In genomic region chr6:15642276-15642675, GRCh38 we compare ENCODE assay signal across 12 cellular contexts. TPM values are rescaled to one million over a fixed set of nuclear protein-coding genes. Genes with fewer than 3 reads are reported as not detected.
DNase-seq lines count a peak whose midpoint lies in the region; ATAC-seq and TF ChIP-seq lines count a peak whose summit lies in the region.
"Had no signal": no experiment of that assay in that cellular context is flagged by ENCODE, and none has a peak within 500 bp of the region (broad histone marks: within the 10 kb centered on the region; RNA-seq: fewer than 3 reads in every experiment).

No MANE protein-coding gene starts in this region.

- H3K27ac Mint-ChIP-seq in T-helper 17 cell, result no peak overlapping the region
- H3K27ac Mint-ChIP-seq: T-cell had no signal

- H3K4me3 Mint-ChIP-seq in T-helper 17 cell, result no peak overlapping the region
- H3K4me3 Mint-ChIP-seq: T-cell had no signal

- H3F3A ChIP-seq in MM.1S (ENCODE audit: insufficient read depth, low read length), result no peaks in the 10 kb centered on the region

- no peak overlapping the region for H2AFZ ChIP-seq in MM.1S (ENCODE audit: low read length)
- H2AFZ ChIP-seq in osteoblast (ENCODE audit: low read length), result no peak overlapping the region

- TF ChIP-seq CTCF in MM.1S (IDR thresholded peaks at IDR 0.05; ENCODE audit: low read length), result peak; percentile 57
- TF ChIP-seq CTCF in osteoblast (IDR thresholded peaks at IDR 0.05; ENCODE audit: extremely low read depth, low read depth, low read length), result peak; percentile 41

- H3K4me3 ChIP-seq in MM.1S (ENCODE audit: low read length) (no peak overlapping the region), osteoblast (ENCODE audit: insufficient read depth, low read length) (no peak overlapping the region)
- H3K4me3 ChIP-seq: adrenal gland, HAP-1 had no signal

- no peaks in the 10 kb centered on the region for H3K4me1 Mint-ChIP-seq in T-helper 17 cell

- H3K9me3 ChIP-seq in MM.1S (replicated peaks; ENCODE audit: insufficient read depth, low read length) (no peaks in the 10 kb centered on the region), osteoblast (ENCODE audit: low read depth, low read length) (no peaks in the 10 kb centered on the region), T-helper 17 cell (ENCODE audit: control insufficient read depth, low read length, poor library complexity, severe bottlenecking) (peaks cover 7% of the 10 kb centered on the region)

- ATAC-seq in T-helper 17 cell, result no peak
- ATAC-seq: T-cell had no signal

- H3K27me3 Mint-ChIP-seq in T-helper 17 cell, result no peaks in the 10 kb centered on the region
- H3K27me3 Mint-ChIP-seq: T-cell had no signal

- no peaks in the 10 kb centered on the region for H3K9me2 ChIP-seq in MM.1S (replicated peaks; ENCODE audit: insufficient read depth, low read length)

- peaks cover 44% of the 10 kb centered on the region for H3K79me2 ChIP-seq in MM.1S (ENCODE audit: low read length)
- peaks cover 18% of the 10 kb centered on the region for H3K79me2 ChIP-seq in osteoblast (ENCODE audit: insufficient read depth, low read length)

- DNase-seq in NCI-H2171 treated with DMSO at 0.1 percent for 48 hours (lab: John Stamatoyannopoulos, UW) (peak; percentile 29), NCI-H2171 (lab: John Stamatoyannopoulos, UW) (no peak), MM.1S (no peak), dermis blood vessel endothelial cell (peak; percentile 13), osteoblast (ENCODE audit: insufficient read length, low spot score, missing footprints) (no peak), NCI-H2081 treated with DMSO at 0.1 percent for 48 hours (lab: John Stamatoyannopoulos, UW) (no peak), T-helper 17 cell (no peak)
- DNase-seq in activated naive CD4-positive, alpha-beta T cell treated with Interleukin-2 at 50 U/mL for 16 hours, result no peak
- DNase-seq: adrenal gland; NK-92 treated with Interleukin-12 subunit alpha and Interleukin-12 subunit beta, amount 100 ng/mL, for 24 hours; T-cell had no signal

- H3K27me3 ChIP-seq in MM.1S (replicated peaks; ENCODE audit: insufficient read depth, low read length) (no peaks in the 10 kb centered on the region), osteoblast (ENCODE audit: insufficient read depth, low read length) (no peaks in the 10 kb centered on the region)
- H3K27me3 ChIP-seq: adrenal gland had no signal

- H3K27ac ChIP-seq in MM.1S (ENCODE audit: low read length), result no peak overlapping the region
- H3K27ac ChIP-seq in osteoblast (ENCODE audit: low read depth, low read length), result no peak overlapping the region
- H3K27ac ChIP-seq: adrenal gland had no signal

- H3K9ac ChIP-seq in MM.1S (ENCODE audit: low read length), result no peak overlapping the region

- no peaks in the 10 kb centered on the region for H3K4me1 ChIP-seq in MM.1S (ENCODE audit: low read length)
- no peaks in the 10 kb centered on the region for H3K4me1 ChIP-seq in osteoblast (ENCODE audit: insufficient read depth, low read length)
- H3K4me1 ChIP-seq: adrenal gland, HAP-1 had no signal

- no peak overlapping the region for H3K4me2 ChIP-seq in MM.1S (ENCODE audit: low read depth, low read length)
- no peak overlapping the region for H3K4me2 ChIP-seq in osteoblast (ENCODE audit: insufficient read depth, low read length)

- H3K36me3 Mint-ChIP-seq in T-helper 17 cell (ENCODE audit: low read depth), result peaks cover 9% of the 10 kb centered on the region

- H4K20me1 ChIP-seq in MM.1S (ENCODE audit: insufficient read depth, low read length), result no peaks in the 10 kb centered on the region
- H4K20me1 ChIP-seq in osteoblast (ENCODE audit: insufficient read depth, low read length), result peaks cover 10% of the 10 kb centered on the region

- H3K36me3 ChIP-seq in MM.1S (replicated peaks; ENCODE audit: insufficient read depth, low read length) (0 out of 2 replicates have a peak, but pooled peaks cover 2% of the 10 kb centered on the region), osteoblast (ENCODE audit: insufficient read depth, low read length) (no peaks in the 10 kb centered on the region)
- H3K36me3 ChIP-seq: adrenal gland, HAP-1 had no signal

RNA-seq across cellular contexts. Expression of gene DTNBP1, which starts 20.6 kb away (rescaled TPM):
- 13.6 and 16.0 TPM in 2 replicates for total RNA-seq in dermis blood vessel endothelial cell
- total RNA-seq in osteoblast, result 5.8 and 9.1 TPM in 2 replicates
- total RNA-seq in T-helper 17 cell, result 10 to 100 TPM; 16.1 to 18.4 TPM

Comparison
In these comparisons a context has a peak if more than half of its experiments do, and no peak if none do; other contexts are left out.
1. DNase-seq: peak in NCI-H2171 treated with DMSO at 0.1 percent for 48 hours (single experiment) and dermis blood vessel endothelial cell (single experiment); none in NCI-H2171 (single experiment), MM.1S (single experiment), osteoblast (single experiment), NCI-H2081 treated with DMSO at 0.1 percent for 48 hours (single experiment), T-helper 17 cell (0 of 3) and activated naive CD4-positive, alpha-beta T cell treated with Interleukin-2 at 50 U/mL for 16 hours (single experiment).